9 cellular contexts compared by ENCODE assay signal in genomic region chr5:67010684-67011409, GRCh38.
DNase-seq lines count a peak whose midpoint lies in the region; ATAC-seq and TF ChIP-seq lines count a peak whose summit lies in the region.
"Had no signal": no experiment of that assay in that cellular context is flagged by ENCODE, and none has a peak within 500 bp of the region (broad histone marks: within the 10 kb centered on the region; RNA-seq: fewer than 3 reads in every experiment).

No MANE protein-coding gene starts in this region.

- TF ChIP-seq CTCF in thoracic aorta (IDR thresholded peaks at IDR 0.05), result no peak

- H3K4me1 Mint-ChIP-seq in activated CD4-positive, alpha-beta T cell treated with anti-CD3 and anti-CD28 coated beads, Interleukin-2, amount 10 ng/mL, durations not matched to agents 7 days and 5 days, result peaks cover 73% of the 10 kb centered on the region
- peaks cover 91% of the 10 kb centered on the region for H3K4me1 Mint-ChIP-seq in activated T-cell treated with anti-CD3 and anti-CD28 coated beads, Interleukin-2, amount 50 U/mL, for 4 hours (ENCODE audit: low read depth)
- H3K4me1 Mint-ChIP-seq in activated T-helper 2 cell treated with anti-CD3 and anti-CD28 coated beads, Interferon-gamma antibody, Interleukin-2, Interleukin-4, amounts not matched to agents 10 μg/mL and 5 μg/mL and 100 μg/mL, durations not matched to agents 14 hours and 24 hours and 36 hours (ENCODE audit: low read depth), result peaks cover 68% of the 10 kb centered on the region

- no peaks in the 10 kb centered on the region for H3K36me3 ChIP-seq in thoracic aorta
- H3K36me3 ChIP-seq: pancreas had no signal

- H3K27ac Mint-ChIP-seq in activated CD4-positive, alpha-beta T cell treated with anti-CD3 and anti-CD28 coated beads, Interleukin-2, amount 10 ng/mL, durations not matched to agents 7 days and 5 days, result peak overlapping the region; percentile 0
- H3K27ac Mint-ChIP-seq in activated T-helper 2 cell treated with anti-CD3 and anti-CD28 coated beads, Interferon-gamma antibody, Interleukin-2, Interleukin-4, amounts not matched to agents 10 μg/mL and 5 μg/mL and 100 μg/mL, durations not matched to agents 14 hours and 24 hours and 36 hours, result no peak overlapping the region

- H3K27me3 ChIP-seq in thoracic aorta (replicated peaks; ENCODE audit: insufficient read depth), result no peaks in the 10 kb centered on the region
- H3K27me3 ChIP-seq: pancreas had no signal

- H3K9me3 Mint-ChIP-seq in activated CD4-positive, alpha-beta T cell treated with anti-CD3 and anti-CD28 coated beads, Interleukin-2, amount 10 ng/mL, durations not matched to agents 7 days and 5 days, result no peaks in the 10 kb centered on the region
- H3K9me3 Mint-ChIP-seq in activated T-cell treated with anti-CD3 and anti-CD28 coated beads, Interleukin-2, amount 50 U/mL, for 4 hours, result no peaks in the 10 kb centered on the region
- no peaks in the 10 kb centered on the region for H3K9me3 Mint-ChIP-seq in activated T-helper 2 cell treated with anti-CD3 and anti-CD28 coated beads, Interferon-gamma antibody, Interleukin-2, Interleukin-4, amounts not matched to agents 10 μg/mL and 5 μg/mL and 100 μg/mL, durations not matched to agents 14 hours and 24 hours and 36 hours

- H3K9me3 ChIP-seq in thoracic aorta, result no peaks in the 10 kb centered on the region
- H3K9me3 ChIP-seq: pancreas had no signal

- no peak overlapping the region for H3K4me3 Mint-ChIP-seq in activated CD4-positive, alpha-beta T cell treated with anti-CD3 and anti-CD28 coated beads, Interleukin-2, amount 10 ng/mL, durations not matched to agents 7 days and 5 days
- H3K4me3 Mint-ChIP-seq in activated T-cell treated with anti-CD3 and anti-CD28 coated beads, Interleukin-2, amount 50 U/mL, for 4 hours, result no peak overlapping the region
- H3K4me3 Mint-ChIP-seq in activated T-helper 2 cell treated with anti-CD3 and anti-CD28 coated beads, Interferon-gamma antibody, Interleukin-2, Interleukin-4, amounts not matched to agents 10 μg/mL and 5 μg/mL and 100 μg/mL, durations not matched to agents 14 hours and 24 hours and 36 hours (ENCODE audit: low read depth), result no peak overlapping the region

- H3K36me3 Mint-ChIP-seq in activated CD4-positive, alpha-beta T cell treated with anti-CD3 and anti-CD28 coated beads, Interleukin-2, amount 10 ng/mL, durations not matched to agents 7 days and 5 days (ENCODE audit: low read depth), result peaks cover 15% of the 10 kb centered on the region
- H3K36me3 Mint-ChIP-seq in activated T-cell treated with anti-CD3 and anti-CD28 coated beads, Interleukin-2, amount 50 U/mL, for 4 hours (ENCODE audit: insufficient read depth), result peaks cover 14% of the 10 kb centered on the region
- peaks cover 7% of the 10 kb centered on the region for H3K36me3 Mint-ChIP-seq in activated T-helper 2 cell treated with anti-CD3 and anti-CD28 coated beads, Interferon-gamma antibody, Interleukin-2, Interleukin-4, amounts not matched to agents 10 μg/mL and 5 μg/mL and 100 μg/mL, durations not matched to agents 14 hours and 24 hours and 36 hours (ENCODE audit: low read depth)

- POLR2A ChIA-PET in activated CD4-positive, alpha-beta T cell treated with anti-CD3 and anti-CD28 coated beads, Interleukin-2, amount 10 ng/mL, durations not matched to agents 7 days and 5 days (lab: Charles Lee), result no interaction called here

- ATAC-seq in activated T-cell treated with anti-CD3 and anti-CD28 coated beads, Interleukin-2, amount 50 U/mL, for 4 hours, result peak; percentile 27 to 49
- peak; percentile 38 for ATAC-seq in thoracic aorta (ENCODE audit: insufficient number of reproducible peaks, low FRiP score, low read depth)
- ATAC-seq: pancreas had no signal

- CTCF ChIA-PET in activated CD4-positive, alpha-beta T cell treated with anti-CD3 and anti-CD28 coated beads, Interleukin-2, amount 10 ng/mL, durations not matched to agents 7 days and 5 days (lab: Charles Lee), result interaction anchor here (1.6 kb wide), 1 partner anchor 17 kb away, joined by 4 read pairs; no protein-coding TSS in a partner anchor

- intact Hi-C loops in activated T-helper 2 cell treated with anti-CD3 and anti-CD28 coated beads, Interferon-gamma antibody, Interleukin-2, Interleukin-4, amounts not matched to agents 10 μg/mL and 5 μg/mL and 100 μg/mL, durations not matched to agents 14 hours and 24 hours and 36 hours (cut with micrococcal nuclease), result no loop called here

- H3K27me3 Mint-ChIP-seq in activated CD4-positive, alpha-beta T cell treated with anti-CD3 and anti-CD28 coated beads, Interleukin-2, amount 10 ng/mL, durations not matched to agents 7 days and 5 days, result no peaks in the 10 kb centered on the region
- no peaks in the 10 kb centered on the region for H3K27me3 Mint-ChIP-seq in activated T-cell treated with anti-CD3 and anti-CD28 coated beads, Interleukin-2, amount 50 U/mL, for 4 hours (ENCODE audit: low read depth)
- H3K27me3 Mint-ChIP-seq in activated T-helper 2 cell treated with anti-CD3 and anti-CD28 coated beads, Interferon-gamma antibody, Interleukin-2, Interleukin-4, amounts not matched to agents 10 μg/mL and 5 μg/mL and 100 μg/mL, durations not matched to agents 14 hours and 24 hours and 36 hours (ENCODE audit: low read depth), result no peaks in the 10 kb centered on the region

- peaks cover 14 to 85% of the 10 kb centered on the region in 2 donors for H3K4me1 ChIP-seq in thoracic aorta (ENCODE audit: control insufficient read depth in 1 of 2, low read depth in 2 of 2)

- H3K27ac ChIP-seq in thoracic aorta, result peak overlapping the region; percentile 51 to 65

- DNase-seq in activated CD4-positive, alpha-beta T cell treated with anti-CD3 and anti-CD28 coated beads, Interleukin-2, amount 10 ng/mL, durations not matched to agents 7 days and 5 days, result no peak
- DNase-seq in activated CD4-positive, alpha-beta T cell treated with anti-CD3 and anti-CD28 coated beads, Interleukin-2, amount 50 U/mL, for 4 hours, result no peak
- DNase-seq in activated T-cell treated with anti-CD3 and anti-CD28 coated beads, Interleukin-2, amount 50 U/mL, for 4 hours, result no peak
- DNase-seq in islet precursor cell (peak; percentile 75), thoracic aorta (ENCODE audit: low spot score) (peak; percentile 6), NCI-H2196 (lab: John Stamatoyannopoulos, UW; ENCODE audit: unreplicated experiment) (no peak), NCI-H2081 (lab: John Stamatoyannopoulos, UW) (no peak)
- no peak for DNase-seq in activated T-helper 2 cell treated with anti-CD3 and anti-CD28 coated beads, Interferon-gamma antibody, Interleukin-2, Interleukin-4, amounts not matched to agents 10 μg/mL and 5 μg/mL and 100 μg/mL, durations not matched to agents 14 hours and 24 hours and 36 hours (ENCODE audit: low spot score)

- peak overlapping the region; percentile 47 for H3K4me3 ChIP-seq in thoracic aorta
- H3K4me3 ChIP-seq: pancreas had no signal

Comparison
In these comparisons a context has a peak if more than half of its experiments do, and no peak if none do; other contexts are left out.
1. DNase-seq: peak in islet precursor cell (single experiment) and thoracic aorta (single experiment); none in activated CD4-positive, alpha-beta T cell treated with anti-CD3 and anti-CD28 coated beads, Interleukin-2, amount 10 ng/mL, durations not matched to agents 7 days and 5 days (single experiment), activated CD4-positive, alpha-beta T cell treated with anti-CD3 and anti-CD28 coated beads, Interleukin-2, amount 50 U/mL, for 4 hours (0 of 2), activated T-cell treated with anti-CD3 and anti-CD28 coated beads, Interleukin-2, amount 50 U/mL, for 4 hours (single experiment), NCI-H2196 (single experiment), activated T-helper 2 cell treated with anti-CD3 and anti-CD28 coated beads, Interferon-gamma antibody, Interleukin-2, Interleukin-4, amounts not matched to agents 10 μg/mL and 5 μg/mL and 100 μg/mL, durations not matched to agents 14 hours and 24 hours and 36 hours (single experiment) and NCI-H2081 (0 of 2).